1 cellular context compared by ENCODE assay signal in genomic region chr15:88638626-88639372, GRCh38.
TF ChIP-seq lines count a peak whose summit lies in the region.

Gene ISG20 (plus strand): TSS chr15:88639016. CDS start chr15:88639367, 351 bp downstream.

TF ChIP-seq in K562, 482 proteins besides CTCF, POLR2A, EP300 and RAD21 (continued from another document and continues in another):
- TF ChIP-seq RREB1 (CRISPR knock-in tag; IDR thresholded peaks at IDR 0.05) (no peak), ZNF717 (CRISPR knock-in tag; IDR thresholded peaks at IDR 0.05) (no peak), SIRT6 (IDR thresholded peaks at IDR 0.05; ENCODE audit: low read depth, low read length) (no peak), ZNF12 (CRISPR knock-in tag; IDR thresholded peaks at IDR 0.05) (no peak), PHB (CRISPR knock-in tag; IDR thresholded peaks at IDR 0.05) (no peak), E2F1 (CRISPR knock-in tag; IDR thresholded peaks at IDR 0.05) (peak; percentile 29; the same call in 1 of the 2 replicates), HEY1 (CRISPR knock-in tag; IDR thresholded peaks at IDR 0.05; ENCODE audit: borderline replicate concordance) (no peak), ZFX (CRISPR knock-in tag; IDR thresholded peaks at IDR 0.05) (peak; percentile 85), FOXP4 (CRISPR knock-in tag; IDR thresholded peaks at IDR 0.05; ENCODE audit: borderline replicate concordance) (peak; percentile 92), MTA2 (IDR thresholded peaks at IDR 0.05; ENCODE audit: low read depth) (peak; percentile 62; the same call in 1 of the 2 replicates), ZNF316 (IDR thresholded peaks at IDR 0.05) (peak; percentile 59), ARID4B (CRISPR knock-in tag; IDR thresholded peaks at IDR 0.05) (peak; percentile 96), SMARCE1 (IDR thresholded peaks at IDR 0.05) (peak; percentile 88; the same call in 1 of the 2 replicates), CREB3 (tag; conservative IDR thresholded peaks at IDR 0.05; ENCODE audit: low read depth) (no peak), CEBPB (tag; IDR thresholded peaks at IDR 0.05) (peak; percentile 99), ZKSCAN1 (IDR thresholded peaks at IDR 0.05; ENCODE audit: low read depth, low read length) (0 out of 2 replicates have a peak, but pooled peaks have one; percentile 27), NFE2 (IDR thresholded peaks at IDR 0.05; ENCODE audit: low read depth) (peak; percentile 64; the same call in 1 of the 2 replicates), ZBTB49 (CRISPR knock-in tag; IDR thresholded peaks at IDR 0.05; ENCODE audit: borderline replicate concordance) (no peak; the same call in 1 of the 2 replicates), DACH1 (IDR thresholded peaks at IDR 0.05; ENCODE audit: partially characterized antibody) (peak; percentile 64), ZNF41 (CRISPR knock-in tag; conservative IDR thresholded peaks at IDR 0.05) (no peak), PHB2 (IDR thresholded peaks at IDR 0.05; ENCODE audit: low read depth) (no peak), PPARD (CRISPR knock-in tag; IDR thresholded peaks at IDR 0.05) (no peak), RNF219 (CRISPR knock-in tag; IDR thresholded peaks at IDR 0.05) (no peak), THRB (CRISPR knock-in tag; conservative IDR thresholded peaks at IDR 0.05) (no peak), ZNF24 (IDR thresholded peaks at IDR 0.05) (peak; percentile 31; the same call in 1 of the 2 replicates), TEAD2 (tag; IDR thresholded peaks at IDR 0.05) (no peak), POLR2AphosphoS5 (IDR thresholded peaks at IDR 0.05; ENCODE audit: control insufficient read depth, insufficient read depth, low read depth, low read length) (peak; percentile 87), STAT5A (IDR thresholded peaks at IDR 0.05; ENCODE audit: borderline replicate concordance, low read length) (no peak), HDAC8 (tag; IDR thresholded peaks at IDR 0.05) (no peak), TAL1 (IDR thresholded peaks at IDR 0.05) (peak; percentile 71), CLOCK (CRISPR knock-in tag; IDR thresholded peaks at IDR 0.05; ENCODE audit: borderline replicate concordance) (no peak)
